In genomic region chr2:218123986-218124385, GRCh38 we compare ENCODE assay signal across 2 cellular contexts.
A peak's percentile ranks its signal among the peaks of the same experiment; 100 is the strongest.
TF ChIP-seq lines count a peak whose summit lies in the region.

No MANE protein-coding gene starts in this region.

TF ChIP-seq in GM23338, 12 proteins besides CTCF, POLR2A, EP300 and RAD21:
- no peak for TF ChIP-seq NANOG (IDR thresholded peaks at IDR 0.05; ENCODE audit: borderline replicate concordance)
- no peak for TF ChIP-seq STAT1 (IDR thresholded peaks at IDR 0.05; ENCODE audit: unreplicated experiment)
- TF ChIP-seq ZNF331 (CRISPR knock-in tag; IDR thresholded peaks at IDR 0.05; ENCODE audit: low read depth), result no peak
- no peak for TF ChIP-seq REST (IDR thresholded peaks at IDR 0.05; ENCODE audit: unreplicated experiment)
- TF ChIP-seq EZH2 (IDR thresholded peaks at IDR 0.05; ENCODE audit: low read depth, unreplicated experiment), result no peak
- TF ChIP-seq EZH2phosphoT487 (IDR thresholded peaks at IDR 0.05; ENCODE audit: unreplicated experiment), result no peak
- TF ChIP-seq ETS1 (IDR thresholded peaks at IDR 0.05), result no peak
- TF ChIP-seq POLR2AphosphoS5 (IDR thresholded peaks at IDR 0.05; ENCODE audit: low read depth), result no peak
- TF ChIP-seq ZNF114 (CRISPR knock-in tag; IDR thresholded peaks at IDR 0.05), result no peak

TF ChIP-seq in H1, 55 proteins besides CTCF, POLR2A, EP300 and RAD21:
- TF ChIP-seq TEAD4 (IDR thresholded peaks at IDR 0.05; ENCODE audit: low read depth, low read length) (peak; percentile 26; the same call in 1 of the 2 replicates), POU5F1 (IDR thresholded peaks at IDR 0.05; ENCODE audit: low read depth, low read length) (no peak), ATF3 (IDR thresholded peaks at IDR 0.05; ENCODE audit: insufficient read depth, low read depth, low read length) (no peak), SP2 (IDR thresholded peaks at IDR 0.05; ENCODE audit: low read length) (no peak)
